In genomic region chr2:175169191-175169590, GRCh38 we compare ENCODE assay signal across 9 cellular contexts. TPM values are rescaled to one million over a fixed set of nuclear protein-coding genes. Genes with fewer than 3 reads are reported as not detected.
DNase-seq lines count a peak whose midpoint lies in the region; ATAC-seq and TF ChIP-seq lines count a peak whose summit lies in the region.
"Had no signal": no experiment of that assay in that cellular context is flagged by ENCODE, and none has a peak within 500 bp of the region (broad histone marks: within the 10 kb centered on the region; RNA-seq: fewer than 3 reads in every experiment).

No MANE protein-coding gene starts in this region.

- H3K23ac ChIP-seq in mesenchymal stem cell (ENCODE audit: low read length in 2 of 2) (no peak overlapping the region), mesendoderm (ENCODE audit: low read length) (no peak overlapping the region)

- no peak overlapping the region for H2BK120ac ChIP-seq in mesenchymal stem cell (ENCODE audit: low read depth, low read length)
- no peak overlapping the region for H2BK120ac ChIP-seq in mesendoderm (ENCODE audit: low read depth, low read length)

- no peak overlapping the region for H4K5ac ChIP-seq in mesendoderm (ENCODE audit: low read length)

- H3K4me1 ChIP-seq in mesenchymal stem cell (ENCODE audit: control insufficient read depth, insufficient read depth, low read depth, low read length) (peaks cover 3% of the 10 kb centered on the region), mesendoderm (ENCODE audit: control insufficient read depth, low read depth, low read length) (no peaks in the 10 kb centered on the region)

- H3K56ac ChIP-seq in mesendoderm (ENCODE audit: low read length) = no peak overlapping the region

- H2AK5ac ChIP-seq in mesenchymal stem cell (ENCODE audit: low read length, severe bottlenecking) (no peak overlapping the region), mesendoderm (ENCODE audit: low read length) (no peak overlapping the region)

- TF ChIP-seq CTCF in AG04449 (IDR thresholded peaks at IDR 0.05; ENCODE audit: insufficient read depth, low read length, missing control alignments) = no peak
- TF ChIP-seq CTCF in HFFc6 (IDR thresholded peaks at IDR 0.05) = no peak

- H2BK15ac ChIP-seq in mesenchymal stem cell (ENCODE audit: low read depth, poor library complexity, severe bottlenecking) = no peak overlapping the region
- no peak overlapping the region for H2BK15ac ChIP-seq in mesendoderm (replicated peaks; ENCODE audit: low read depth)

- H3K9me3 Mint-ChIP-seq in HFFc6 = no peaks in the 10 kb centered on the region
- no peaks in the 10 kb centered on the region for H3K9me3 Mint-ChIP-seq in activated naive CD8-positive, alpha-beta T cell treated with anti-CD3 and anti-CD28 coated beads, Interleukin-2, amount 10 ng/mL, durations not matched to agents 7 days and 5 days

- no peak overlapping the region for H3K18ac ChIP-seq in mesenchymal stem cell (ENCODE audit: low read depth in 1 of 2, low read length in 2 of 2)
- no peak overlapping the region for H3K18ac ChIP-seq in mesendoderm (ENCODE audit: low read length)

- no peak for ATAC-seq in activated naive CD8-positive, alpha-beta T cell treated with anti-CD3 and anti-CD28 coated beads, Interleukin-2, amount 10 ng/mL, durations not matched to agents 7 days and 5 days (ENCODE audit: low read depth)
- no peak for ATAC-seq in HG03135 (IDR thresholded peaks at IDR 0.05; ENCODE audit: unreplicated experiment)

- no peak for DNase-seq in AG04449 (ENCODE audit: low read depth, low spot score)
- no peak for DNase-seq in HFFc6
- no peak for DNase-seq in activated naive CD8-positive, alpha-beta T cell treated with anti-CD3 and anti-CD28 coated beads, Interleukin-2, amount 10 ng/mL, durations not matched to agents 7 days and 5 days
- no peak for DNase-seq in mesenchymal stem cell
- no peak for DNase-seq in mesendoderm
- no peak for DNase-seq in NK-92 treated with Interleukin-12 subunit alpha and Interleukin-12 subunit beta, amount 100 ng/mL, for 24 hours (lab: John Stamatoyannopoulos, UW)
- DNase-seq in kidney tubule cell (ENCODE audit: low spot score) = no peak
- DNase-seq: NCI-H2029 had no signal

- H3K4me3 Mint-ChIP-seq in HFFc6 = peak overlapping the region; percentile 99; the same call in 1 of the 2 replicates
- H3K4me3 Mint-ChIP-seq in activated naive CD8-positive, alpha-beta T cell treated with anti-CD3 and anti-CD28 coated beads, Interleukin-2, amount 10 ng/mL, durations not matched to agents 7 days and 5 days = peak overlapping the region; percentile 93

- H3K4me2 ChIP-seq in mesenchymal stem cell (ENCODE audit: low read length, poor library complexity, severe bottlenecking) (no peak overlapping the region), mesendoderm (ENCODE audit: low read length) (no peak overlapping the region)

- POLR2A ChIA-PET in AG04449 (lab: Yijun Ruan, JAX) = interaction anchor here (0.5 kb wide), 1 partner anchor 42 kb away, joined by 4 read pairs; no protein-coding TSS in a partner anchor
- POLR2A ChIA-PET in activated naive CD8-positive, alpha-beta T cell treated with anti-CD3 and anti-CD28 coated beads, Interleukin-2, amount 10 ng/mL, durations not matched to agents 7 days and 5 days (lab: Charles Lee) = interaction anchor here (0.9 to 1.7 kb wide), 4 partner anchors 8 to 16 kb away, joined by 5 to 10 read pairs (median 8); partner anchors contain the start of gene ATP5MC3

- no peaks in the 10 kb centered on the region for H3K27me3 ChIP-seq in mesenchymal stem cell (ENCODE audit: control insufficient read depth in 1 of 2, insufficient read depth in 1 of 2, low read length in 2 of 2)
- H3K27me3 ChIP-seq in mesendoderm (ENCODE audit: insufficient read depth, low read length, poor library complexity) = no peaks in the 10 kb centered on the region

- H3K27ac Mint-ChIP-seq in HFFc6 = no peak overlapping the region
- H3K27ac Mint-ChIP-seq in activated naive CD8-positive, alpha-beta T cell treated with anti-CD3 and anti-CD28 coated beads, Interleukin-2, amount 10 ng/mL, durations not matched to agents 7 days and 5 days = no peak overlapping the region

- peaks cover 28% of the 10 kb centered on the region for H3K79me2 ChIP-seq in mesendoderm (ENCODE audit: control insufficient read depth, insufficient read depth, low read length)

- no peak overlapping the region for H2BK12ac ChIP-seq in mesenchymal stem cell (ENCODE audit: low read length in 2 of 2)

- H3K4ac ChIP-seq in mesenchymal stem cell (ENCODE audit: low read depth in 1 of 2, low read length in 2 of 2) (no peak overlapping the region), mesendoderm (ENCODE audit: low read depth, low read length) (no peak overlapping the region)

- no peak overlapping the region for H2BK5ac ChIP-seq in mesenchymal stem cell (ENCODE audit: low read depth, low read length, poor library complexity, severe bottlenecking)
- H2BK5ac ChIP-seq in mesendoderm (ENCODE audit: low read length) = no peak overlapping the region

- H3K27me3 Mint-ChIP-seq in HFFc6 (ENCODE audit: insufficient read depth) = peaks cover 1% of the 10 kb centered on the region
- no peaks in the 10 kb centered on the region for H3K27me3 Mint-ChIP-seq in activated naive CD8-positive, alpha-beta T cell treated with anti-CD3 and anti-CD28 coated beads, Interleukin-2, amount 10 ng/mL, durations not matched to agents 7 days and 5 days

- CTCF ChIA-PET in AG04449 (lab: Yijun Ruan, JAX) = interaction anchor here (0.7 to 1.2 kb wide), 2 partner anchors 9 kb away, joined by 3 read pairs; no protein-coding TSS in a partner anchor

- no peak overlapping the region for H3K14ac ChIP-seq in mesenchymal stem cell (ENCODE audit: low read length in 2 of 2)

- no peak overlapping the region for H3K27ac ChIP-seq in mesenchymal stem cell (ENCODE audit: low read length, poor library complexity, severe bottlenecking)
- H3K27ac ChIP-seq in mesendoderm (ENCODE audit: low read depth, low read length) = no peak overlapping the region

- peak overlapping the region; percentile 24; the same call in 1 of the 2 replicates for H3K4me3 ChIP-seq in AG04449 (ENCODE audit: low read depth, low read length)
- H3K4me3 ChIP-seq in mesenchymal stem cell (ENCODE audit: insufficient read depth in 1 of 2, low read depth in 1 of 2, low read length in 2 of 2) = peak overlapping the region in 1 of 2 experiments; percentile 90
- no peak overlapping the region for H3K4me3 ChIP-seq in mesendoderm (ENCODE audit: low read length)

- H3K79me1 ChIP-seq in mesenchymal stem cell (replicated peaks; ENCODE audit: low read length, poor library complexity, severe bottlenecking) = peaks cover 6% of the 10 kb centered on the region
- no peaks in the 10 kb centered on the region for H3K79me1 ChIP-seq in mesendoderm (ENCODE audit: low read length)

- H3K4me1 Mint-ChIP-seq in HFFc6 (ENCODE audit: low read depth) = peaks cover 21% of the 10 kb centered on the region
- peaks cover 20% of the 10 kb centered on the region for H3K4me1 Mint-ChIP-seq in activated naive CD8-positive, alpha-beta T cell treated with anti-CD3 and anti-CD28 coated beads, Interleukin-2, amount 10 ng/mL, durations not matched to agents 7 days and 5 days

- H3K9ac ChIP-seq in mesenchymal stem cell (ENCODE audit: low read length) = peak overlapping the region; percentile 93
- H3K9ac ChIP-seq in mesendoderm (ENCODE audit: low read length) = no peak overlapping the region

- no peaks in the 10 kb centered on the region for H3K9me3 ChIP-seq in mesenchymal stem cell (ENCODE audit: control insufficient read depth, low read length)

- WGBS in mesenchymal stem cell = 100% methylated on average over 1 of the region's 3 CpGs
- no CpG with 5 or more reads among the region's 3 CpGs for WGBS in mesendoderm (ENCODE audit: extremely low coverage, insufficient coverage, low lambda C conversion rate)

- H2AFZ ChIP-seq in mesenchymal stem cell (ENCODE audit: low read depth, low read length) = no peak overlapping the region

- H4K91ac ChIP-seq in mesenchymal stem cell (ENCODE audit: low read length) = no peak overlapping the region

- peaks cover 11% of the 10 kb centered on the region; the same call in 1 of the 2 replicates for H3K36me3 Mint-ChIP-seq in HFFc6 (ENCODE audit: low read depth)
- H3K36me3 Mint-ChIP-seq in activated naive CD8-positive, alpha-beta T cell treated with anti-CD3 and anti-CD28 coated beads, Interleukin-2, amount 10 ng/mL, durations not matched to agents 7 days and 5 days = peaks cover 7% of the 10 kb centered on the region

- H4K8ac ChIP-seq in mesenchymal stem cell (ENCODE audit: low read length) = no peak overlapping the region
- no peak overlapping the region for H4K8ac ChIP-seq in mesendoderm (ENCODE audit: low read depth, low read length)

- H3K36me3 ChIP-seq in mesenchymal stem cell (ENCODE audit: control insufficient read depth in 1 of 2, insufficient read depth in 2 of 2, low read depth in 1 of 2, low read length in 2 of 2) (peaks cover 0 to 13% of the 10 kb centered on the region in 2 experiments), mesendoderm (ENCODE audit: control insufficient read depth, insufficient read depth, low read length) (peaks cover under 1% of the 10 kb centered on the region)

RNA-seq across cellular contexts. Expression of gene ATF2, which starts 1.2 kb away (rescaled TPM):
- 10 to 100 TPM; 34.1 to 43.9 (median 38.2) TPM for total RNA-seq in HFFc6 (2021; fragmentation: NEBNext Ultra II Directional; extraction: Animal tissue kit (Norgen Biotek cat#: 25700))
- 10 to 100 TPM; 50.0 to 56.2 TPM for total RNA-seq in activated naive CD8-positive, alpha-beta T cell treated with anti-CD3 and anti-CD28 coated beads, Interleukin-2, amount 10 ng/mL, durations not matched to agents 7 days and 5 days
- polyA plus RNA-seq in mesenchymal stem cell (2013, experiment 1 of 2) = 47.5 TPM
- polyA plus RNA-seq in mesenchymal stem cell (2013, experiment 2 of 2) = 49.2 TPM
- polyA plus RNA-seq in mesendoderm (2013, experiment 1 of 2) = 24.7 TPM
- polyA plus RNA-seq in mesendoderm (2013, experiment 2 of 2) = 25.9 TPM

RNA-seq across cellular contexts. Expression of gene ATP5MC3, which starts 12.3 kb away (rescaled TPM):
- total RNA-seq in HFFc6 (2021; fragmentation: NEBNext Ultra II Directional; extraction: Animal tissue kit (Norgen Biotek cat#: 25700)) = 100 to 1,000 TPM; 291 to 313 (median 301) TPM
- 100 to 1,000 TPM; 203 to 208 TPM for total RNA-seq in activated naive CD8-positive, alpha-beta T cell treated with anti-CD3 and anti-CD28 coated beads, Interleukin-2, amount 10 ng/mL, durations not matched to agents 7 days and 5 days
- polyA plus RNA-seq in mesenchymal stem cell (2013, experiment 1 of 2) = 316 TPM
- 331 TPM for polyA plus RNA-seq in mesenchymal stem cell (2013, experiment 2 of 2)
- polyA plus RNA-seq in mesendoderm (2013, experiment 1 of 2) = 403 TPM
- 419 TPM for polyA plus RNA-seq in mesendoderm (2013, experiment 2 of 2)
